ENCODE assay signal across 12 cellular contexts in genomic region chr1:221643404-221644175, GRCh38.
DNase-seq lines count a peak whose midpoint lies in the region; ATAC-seq and TF ChIP-seq lines count a peak whose summit lies in the region.
"Had no signal": no experiment of that assay in that cellular context is flagged by ENCODE, and none has a peak within 500 bp of the region (broad histone marks: within the 10 kb centered on the region; RNA-seq: fewer than 3 reads in every experiment).

No MANE protein-coding gene starts in this region.

- no peak for TF ChIP-seq CTCF in GM10248 (IDR thresholded peaks at IDR 0.05; ENCODE audit: control extremely low read depth, extremely low read depth, low read depth, missing control alignments)

- CTCF ChIA-PET in GM10248 (lab: Yijun Ruan, JAX), result interaction anchor here (0.9 to 1.0 kb wide), 2 partner anchors 23 to 131 kb away, joined by 3 read pairs; no protein-coding TSS in a partner anchor

- DNase-seq in GM10248 (ENCODE audit: extremely low spot score), result peak; percentile 38
- DNase-seq in AG08396 (ENCODE audit: low spot score), result no peak
- no peak for DNase-seq in amygdala (lab: John Stamatoyannopoulos, UW)
- DNase-seq in retina, result no peak
- DNase-seq: activated CD4-positive, CD25-positive, alpha-beta regulatory T cell; effector memory CD8-positive, alpha-beta T cell; left colon had no signal

- peak; percentile 76 for ATAC-seq in GM19324 (IDR thresholded peaks at IDR 0.05; ENCODE audit: low FRiP score, unreplicated experiment)
- peak; percentile 68 for ATAC-seq in HG02759 (IDR thresholded peaks at IDR 0.05; ENCODE audit: unreplicated experiment)
- peak; percentile 64 for ATAC-seq in HG03460 (IDR thresholded peaks at IDR 0.05; ENCODE audit: unreplicated experiment)
- ATAC-seq in esophagus mucosa, result no peak
- ATAC-seq: A549; effector memory CD8-positive, alpha-beta T cell; left colon had no signal

- POLR2A ChIA-PET in GM10248 (lab: Yijun Ruan, JAX), result no interaction called here
